8 cellular contexts compared by ENCODE assay signal in the genomic region with DNA sequence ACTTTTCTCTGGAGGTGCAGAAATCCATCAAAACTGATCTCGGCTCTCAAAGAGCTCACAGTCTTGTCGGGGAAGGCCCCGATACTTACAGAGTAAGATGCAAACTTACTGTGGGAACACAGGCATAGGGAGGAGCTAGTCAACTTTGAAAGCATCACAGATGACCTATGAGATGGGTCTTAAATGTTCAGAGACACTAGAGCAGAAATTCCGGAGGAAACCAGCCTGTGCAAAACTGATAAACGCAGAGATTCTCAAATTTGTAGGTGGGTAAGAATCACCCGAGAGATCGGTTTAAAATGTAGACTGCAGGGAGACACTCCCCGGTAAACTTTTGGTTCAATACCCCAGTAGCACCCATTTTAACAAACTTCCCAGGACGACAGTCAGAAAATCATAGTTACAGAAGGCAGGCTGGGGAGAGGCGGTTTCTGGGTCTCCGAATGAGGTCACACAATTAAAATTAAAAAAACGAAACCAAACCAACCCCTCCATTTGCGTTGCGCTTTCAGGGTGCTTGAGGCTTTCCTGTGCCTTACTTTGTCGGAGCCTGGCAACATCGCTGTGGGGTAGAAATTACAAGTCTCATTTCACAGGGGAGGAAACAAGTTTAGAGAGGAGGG. TPM values are rescaled to one million over a fixed set of nuclear protein-coding genes. Genes with fewer than 3 reads are reported as not detected.
A peak's percentile ranks its signal among the peaks of the same experiment; 100 is the strongest.
DNase-seq lines count a peak whose midpoint lies in the region; ATAC-seq and TF ChIP-seq lines count a peak whose summit lies in the region.

No MANE protein-coding gene starts in this region.

- peaks cover 30% of the 10 kb centered on the region for H3K36me3 Mint-ChIP-seq in MCF 10A (ENCODE audit: insufficient read depth, unreplicated experiment)

- TF ChIP-seq CTCF in C4-2B (conservative IDR thresholded peaks at IDR 0.05): no peak
- TF ChIP-seq CTCF in MCF 10A (IDR thresholded peaks at IDR 0.05; ENCODE audit: unreplicated experiment): no peak

- CTCF ChIA-PET in MCF 10A (lab: Yijun Ruan, JAX): interaction anchor here (1.2 to 5.1 kb wide), 7 partner anchors 35 to 77 kb away, joined by 3 to 28 read pairs (median 9); a partner anchor contains a TSS

- H3K4me1 Mint-ChIP-seq in MCF 10A (ENCODE audit: insufficient read depth, unreplicated experiment): peaks cover 26% of the 10 kb centered on the region

- H3K9me3 Mint-ChIP-seq in MCF 10A (ENCODE audit: unreplicated experiment): no peaks in the 10 kb centered on the region

- TSS peak; percentile 97 for BruUV-seq in MCF 10A (replicated peaks; lab: Mats Ljungman, UMichigan)

- intact Hi-C loops in MCF 10A (cut with micrococcal nuclease): no loop called here
- intact Hi-C loops in left colon (cut with DNase I, micrococcal nuclease): no loop called here

- peak overlapping the region; percentile 98 for H3K27ac Mint-ChIP-seq in MCF 10A (ENCODE audit: low read depth, unreplicated experiment)

- POLR2A ChIA-PET in MCF 10A (lab: Yijun Ruan, JAX): interaction anchor here (0.5 to 4.4 kb wide), 30 partner anchors 11 to 757 kb away, joined by 3 to 72 read pairs (median 8); a partner anchor contains a TSS

- ATAC-seq in GM18861 (IDR thresholded peaks at IDR 0.05; ENCODE audit: unreplicated experiment) (peak; percentile 22), HG03066 (IDR thresholded peaks at IDR 0.05; ENCODE audit: low read depth, unreplicated experiment) (peak; percentile 20), left colon (peak; percentile 31)

- peak overlapping the region; percentile 92 for H3K27ac ChIP-seq in C4-2B

- H3K4me3 Mint-ChIP-seq in MCF 10A (ENCODE audit: unreplicated experiment): peak overlapping the region; percentile 92

- no peaks in the 10 kb centered on the region for H3K27me3 Mint-ChIP-seq in MCF 10A (ENCODE audit: insufficient read depth, unreplicated experiment)

- DNase-seq in RPMI7951 (ENCODE audit: low read depth) (peak; percentile 63), MCF 10A (ENCODE audit: unreplicated experiment) (peak; percentile 42), left colon (no peak), ureter (ENCODE audit: low spot score) (no peak)
- DNase-seq in stimulated activated CD8-positive, alpha-beta memory T cell treated with anti-CD3 and anti-CD28 coated beads, Interleukin-4, amount 100 ng/mL, for 48 hours: peak; percentile 35

RNA-seq across cellular contexts. Expression of a gene that starts 0.8 kb away (rescaled TPM):
- total RNA-seq in RPMI7951 (2014; rRNA removed; shearing (Covaris generic)): 62.0 and 75.0 TPM in 2 replicates
- 92.2 and 116 TPM in 2 replicates for total RNA-seq in MCF 10A (2022)
- 10 to 100 TPM; 78.7 to 79.7 TPM for total RNA-seq in left colon
- total RNA-seq in ureter: 129 TPM

Comparison
In these comparisons a context has a peak if more than half of its experiments do, and no peak if none do; other contexts are left out.
1. DNase-seq: peak in RPMI7951 (single experiment), MCF 10A (single experiment) and stimulated activated CD8-positive, alpha-beta memory T cell treated with anti-CD3 and anti-CD28 coated beads, Interleukin-4, amount 100 ng/mL, for 48 hours (single experiment); none in left colon (0 of 2) and ureter (single experiment).
2. Peak in every context shown above with its lines, with median percentiles within 50 percentile points of each other: ATAC-seq.